ENCODE assay signal across 1 cellular context in genomic region chr6:30726506-30727413, GRCh38.
TF ChIP-seq lines count a peak whose summit lies in the region.

No MANE protein-coding gene starts in this region.

TF ChIP-seq in SK-N-SH, 30 proteins besides CTCF, POLR2A, EP300 and RAD21 (continued from another document):
- TF ChIP-seq FOXM1 (IDR thresholded peaks at IDR 0.05; ENCODE audit: low read depth) (no peak), ELF1 (IDR thresholded peaks at IDR 0.05) (0 out of 2 replicates have a peak, but pooled peaks have one; percentile 1), FOSL2 (IDR thresholded peaks at IDR 0.05; ENCODE audit: borderline replicate concordance, low read depth) (no peak), TEAD4 (IDR thresholded peaks at IDR 0.05; ENCODE audit: borderline replicate concordance, insufficient read depth) (no peak)
